24 cellular contexts compared by ENCODE assay signal in genomic region chr4:157961591-157961990, GRCh38.
A peak's percentile ranks its signal among the peaks of the same experiment; 100 is the strongest.
DNase-seq lines count a peak whose midpoint lies in the region; ATAC-seq and TF ChIP-seq lines count a peak whose summit lies in the region.
"Had no signal": no experiment of that assay in that cellular context is flagged by ENCODE, and none has a peak within 500 bp of the region (broad histone marks: within the 10 kb centered on the region; RNA-seq: fewer than 3 reads in every experiment).

No MANE protein-coding gene starts in this region.

- no peaks in the 10 kb centered on the region for H3K36me3 Mint-ChIP-seq in T-helper 17 cell (ENCODE audit: low read depth)
- H3K36me3 Mint-ChIP-seq: CD4-positive, CD25-positive, alpha-beta regulatory T cell had no signal

- H3K9me3 ChIP-seq in T-helper 17 cell (ENCODE audit: control insufficient read depth, low read length, poor library complexity, severe bottlenecking), result no peaks in the 10 kb centered on the region
- H3K9me3 ChIP-seq: A549 had no signal

- no peak for ATAC-seq in T-helper 17 cell
- ATAC-seq: A549, HepG2, K562 had no signal

- no peak overlapping the region for H3K4me3 ChIP-seq in choroid plexus epithelial cell (ENCODE audit: low read depth, low read length)
- H3K4me3 ChIP-seq: A549, GM23248, K562 had no signal

- no peak overlapping the region for H3K4me3 Mint-ChIP-seq in T-helper 17 cell
- H3K4me3 Mint-ChIP-seq: B cell; CD4-positive, CD25-positive, alpha-beta regulatory T cell; H9; HFFc6 had no signal

- no peak for TF ChIP-seq CTCF in choroid plexus epithelial cell (conservative IDR thresholded peaks at IDR 0.05; ENCODE audit: low read depth, low read length)

- peak; percentile 65 for DNase-seq in COLO829 (ENCODE audit: low spot score)
- DNase-seq in NCI-H526 treated with DMSO at 0.1 percent for 48 hours (lab: John Stamatoyannopoulos, UW), result peak; percentile 35
- DNase-seq in choroid plexus epithelial cell (ENCODE audit: low read depth), result peak; percentile 10
- DNase-seq in kidney tubule cell (ENCODE audit: low spot score), result peak; percentile 14
- no peak for DNase-seq in stimulated activated CD4-positive, alpha-beta T cell treated with anti-CD3 and anti-CD28 coated beads, Interleukin-4, amount 100 ng/mL, for 1 hour
- no peak for DNase-seq in HUDEP-2 (lab: John Stamatoyannopoulos, UW; ENCODE audit: unreplicated experiment in 76 of 76)
- DNase-seq in T-helper 17 cell, result no peak
- DNase-seq: CD4-positive, CD25-positive, alpha-beta regulatory T cell; COR-L47; DMS79; GM23248; H9; HFFc6; NCI-H1092 treated with DMSO at 0.1 percent for 48 hours; NCI-H1436 treated with DMSO at 0.1 percent for 48 hours; NCI-H1930; NCI-H510A treated with DMSO at 0.1 percent for 48 hours; NCI-H82; OCI-M1; Right ventricle myocardium superior had no signal

- peaks cover 5% of the 10 kb centered on the region for H3K27me3 Mint-ChIP-seq in T-helper 17 cell
- H3K27me3 Mint-ChIP-seq: B cell; CD4-positive, CD25-positive, alpha-beta regulatory T cell had no signal

- H3K27ac Mint-ChIP-seq in T-helper 17 cell, result no peak overlapping the region
- H3K27ac Mint-ChIP-seq: B cell; CD4-positive, CD25-positive, alpha-beta regulatory T cell; H9; HFFc6 had no signal

- H3K4me1 Mint-ChIP-seq in T-helper 17 cell, result no peaks in the 10 kb centered on the region
- H3K4me1 Mint-ChIP-seq: B cell; CD4-positive, CD25-positive, alpha-beta regulatory T cell; H9 had no signal

Comparison
In these comparisons a context has a peak if more than half of its experiments do, and no peak if none do; other contexts are left out.
1. DNase-seq: peak in COLO829 (single experiment), NCI-H526 treated with DMSO at 0.1 percent for 48 hours (single experiment), choroid plexus epithelial cell (single experiment) and kidney tubule cell (single experiment); none in stimulated activated CD4-positive, alpha-beta T cell treated with anti-CD3 and anti-CD28 coated beads, Interleukin-4, amount 100 ng/mL, for 1 hour (single experiment), HUDEP-2 (0 of 76) and T-helper 17 cell (0 of 3).